ENCODE assay signal across 23 cellular contexts in the genomic region with DNA sequence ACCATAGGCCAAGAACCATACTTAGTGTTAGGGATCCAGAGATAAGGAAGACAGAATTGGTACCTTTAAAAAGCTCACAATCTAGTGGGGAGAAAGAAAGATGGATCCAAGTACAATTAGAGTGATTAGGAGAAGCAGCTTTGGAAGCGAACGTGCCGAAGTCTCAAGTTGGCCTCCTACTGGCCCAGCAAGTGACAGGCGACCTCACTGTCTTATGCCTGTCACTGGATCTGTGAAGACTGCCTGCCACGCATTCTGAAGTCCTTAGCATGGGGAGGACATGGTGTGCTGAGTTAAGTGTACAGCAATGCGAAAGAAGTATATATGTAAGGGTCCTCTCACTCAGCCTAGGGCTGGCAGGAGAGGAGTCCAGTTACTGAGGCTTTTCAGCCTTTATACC.
"Had no signal": no experiment of that assay in that cellular context is flagged by ENCODE, and none has a peak within 500 bp of the region (broad histone marks: within the 10 kb centered on the region; RNA-seq: fewer than 3 reads in every experiment).

No MANE protein-coding gene starts in this region.

- H3K27me3 ChIP-seq: body of pancreas, right lobe of liver, stomach, suprapubic skin, uterus had no signal

- H3K27ac ChIP-seq: body of pancreas, parathyroid adenoma, right lobe of liver, skin epidermis, suprapubic skin, uterus had no signal

- H3K27me3 Mint-ChIP-seq: activated CD4-positive, alpha-beta memory T cell treated with anti-CD3 and anti-CD28 coated beads for 36 hours; activated naive CD4-positive, alpha-beta T cell treated with anti-CD3 and anti-CD28 coated beads, Interleukin-2, amount 50 U/mL, for 24 hours; dendritic cell treated with granulocyte-macrophage colony-stimulating factor and Interleukin-4, amounts not matched to agents 40 ng/mL and 50 ng/mL, for 4 days had no signal

- H3K4me3 ChIP-seq: body of pancreas, right lobe of liver, skin epidermis, stomach, suprapubic skin, uterus had no signal

- DNase-seq: activated CD4-positive, alpha-beta memory T cell treated with anti-CD3 and anti-CD28 coated beads for 36 hours; activated CD4-positive, alpha-beta T cell treated with anti-CD3 and anti-CD28 coated beads for 48 hours; activated gamma-delta T cell; activated T-cell treated with anti-CD3 and anti-CD28 coated beads, Interleukin-2, amount 50 U/mL, for 48 hours; anterior cingulate cortex; effector CD4-positive, alpha-beta T cell; foreskin melanocyte; left cardiac atrium; right lobe of liver; stimulated activated CD4-positive, alpha-beta T cell treated with anti-CD3 and anti-CD28 coated beads, Interleukin-1b, Interleukin-23, amount 100 ng/mL, for 48 hours; T1000; trophoblast cell; uterus had no signal

- H2AFZ ChIP-seq: parathyroid adenoma had no signal

- H3K4me1 Mint-ChIP-seq: activated naive CD4-positive, alpha-beta T cell treated with anti-CD3 and anti-CD28 coated beads, Interleukin-2, amount 50 U/mL, for 24 hours; nephron; stimulated activated effector memory CD8-positive, alpha-beta T cell treated with anti-CD3 and anti-CD28 coated beads, Interleukin-12 subunit alpha, Interleukin-12 subunit beta, amount 100 ng/mL, for 72 hours had no signal

- H3K9ac ChIP-seq: parathyroid adenoma had no signal

- H3K4me3 Mint-ChIP-seq: activated CD4-positive, alpha-beta memory T cell treated with anti-CD3 and anti-CD28 coated beads for 36 hours; activated naive CD4-positive, alpha-beta T cell treated with anti-CD3 and anti-CD28 coated beads, Interleukin-2, amount 50 U/mL, for 24 hours; dendritic cell treated with granulocyte-macrophage colony-stimulating factor and Interleukin-4, amounts not matched to agents 40 ng/mL and 50 ng/mL, for 4 days; nephron; stimulated activated effector memory CD8-positive, alpha-beta T cell treated with anti-CD3 and anti-CD28 coated beads, Interleukin-12 subunit alpha, Interleukin-12 subunit beta, amount 100 ng/mL, for 72 hours; T-helper 1 cell treated with Interleukin-12 subunit alpha and Interleukin-12 subunit beta and Interleukin-4 antibody, amounts not matched to agents 30 μg/mL and 1 μg/mL, for 36 hours had no signal

- H3K4me1 ChIP-seq: parathyroid adenoma, right lobe of liver, suprapubic skin, uterus had no signal

- H3K9me3 ChIP-seq: body of pancreas, right lobe of liver, uterus had no signal

- H3K36me3 Mint-ChIP-seq: activated CD4-positive, alpha-beta memory T cell treated with anti-CD3 and anti-CD28 coated beads for 36 hours; activated naive CD4-positive, alpha-beta T cell treated with anti-CD3 and anti-CD28 coated beads, Interleukin-2, amount 50 U/mL, for 24 hours; stimulated activated effector memory CD8-positive, alpha-beta T cell treated with anti-CD3 and anti-CD28 coated beads, Interleukin-12 subunit alpha, Interleukin-12 subunit beta, amount 100 ng/mL, for 72 hours had no signal

- H3K36me3 ChIP-seq: right lobe of liver, stomach, suprapubic skin, uterus had no signal

- ATAC-seq: body of pancreas; left cardiac atrium; right lobe of liver; stimulated activated effector memory CD8-positive, alpha-beta T cell treated with anti-CD3 and anti-CD28 coated beads, Interleukin-12 subunit alpha, Interleukin-12 subunit beta, amount 100 ng/mL, for 72 hours had no signal

- H3K79me2 ChIP-seq: parathyroid adenoma had no signal

- H3K27ac Mint-ChIP-seq: activated CD4-positive, alpha-beta memory T cell treated with anti-CD3 and anti-CD28 coated beads for 36 hours; activated naive CD4-positive, alpha-beta T cell treated with anti-CD3 and anti-CD28 coated beads, Interleukin-2, amount 50 U/mL, for 24 hours; dendritic cell treated with granulocyte-macrophage colony-stimulating factor and Interleukin-4, amounts not matched to agents 40 ng/mL and 50 ng/mL, for 4 days; nephron; stimulated activated effector memory CD8-positive, alpha-beta T cell treated with anti-CD3 and anti-CD28 coated beads, Interleukin-12 subunit alpha, Interleukin-12 subunit beta, amount 100 ng/mL, for 72 hours; T-helper 1 cell treated with Interleukin-12 subunit alpha and Interleukin-12 subunit beta and Interleukin-4 antibody, amounts not matched to agents 30 μg/mL and 1 μg/mL, for 36 hours had no signal
